23 cellular contexts compared by ENCODE assay signal in the genomic region with DNA sequence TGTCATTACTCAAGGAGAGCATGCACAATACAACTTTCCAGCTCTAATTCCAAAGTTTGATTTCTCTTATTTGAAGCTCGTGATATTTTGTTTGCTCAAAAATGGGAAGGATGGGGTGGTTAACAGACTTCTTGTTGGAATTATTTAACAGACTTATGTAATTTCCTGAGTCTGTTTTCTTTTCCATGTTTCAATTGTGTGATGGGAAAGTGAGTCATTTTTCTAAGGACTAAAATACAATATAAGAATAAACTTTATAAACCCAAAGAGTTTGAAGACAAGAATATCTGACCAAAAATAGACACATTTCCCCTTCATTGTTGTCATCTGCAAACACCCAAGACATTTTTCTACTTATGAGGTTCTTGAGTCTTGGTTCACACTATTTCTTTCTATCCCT.
DNase-seq lines count a peak whose midpoint lies in the region; ATAC-seq, FAIRE-seq and TF ChIP-seq lines count a peak whose summit lies in the region.
"Had no signal": no experiment of that assay in that cellular context is flagged by ENCODE, and none has a peak within 500 bp of the region (broad histone marks: within the 10 kb centered on the region; RNA-seq: fewer than 3 reads in every experiment).

No MANE protein-coding gene starts in this region.

- H2AFZ ChIP-seq in endothelial cell of umbilical vein (ENCODE audit: low read depth, low read length): no peak overlapping the region

- BruUV-seq in MCF 10A (replicated peaks; lab: Mats Ljungman, UMichigan): no TSS peak
- no TSS peak for BruUV-seq in endothelial cell of umbilical vein (replicated peaks; lab: Mats Ljungman, UMichigan)

- H3K4me3 ChIP-seq in breast epithelium (no peak overlapping the region), astrocyte of the spinal cord (ENCODE audit: low read depth, low read length) (no peak overlapping the region), endothelial cell of umbilical vein (replicated peaks in 1 of 3; ENCODE audit: insufficient read depth in 1 of 3, low read depth in 1 of 3, low read length in 3 of 3) (no peak overlapping the region)
- H3K4me3 ChIP-seq: A549; BLaER1 treated with 17β-estradiol and CSF1 and Interleukin-3, amounts not matched to agents 10 nM and 100 nM had no signal

- no peak overlapping the region for H3K27ac Mint-ChIP-seq in MCF 10A (ENCODE audit: low read depth, unreplicated experiment)
- H3K27ac Mint-ChIP-seq: B cell; CD4-positive, alpha-beta T cell; CD8-positive, alpha-beta T cell had no signal

- dilution Hi-C loops in endothelial cell of umbilical vein (cut with MboI; ENCODE audit: extremely low pct_ligation_motif_present, low sequenced_read_pairs): no loop called here

- ATAC-seq in GM18870 (IDR thresholded peaks at IDR 0.05; ENCODE audit: unreplicated experiment) (no peak), GM18519 (IDR thresholded peaks at IDR 0.05; ENCODE audit: low FRiP score, unreplicated experiment) (no peak)
- ATAC-seq: A549; CD8-positive, alpha-beta T cell had no signal

- POLR2A ChIA-PET in MCF 10A (lab: Yijun Ruan, JAX) (no interaction called here), endothelial cell of umbilical vein (lab: Charles Lee) (no interaction called here)

- no peaks in the 10 kb centered on the region for H3K9me3 ChIP-seq in breast epithelium
- no peaks in the 10 kb centered on the region for H3K9me3 ChIP-seq in endothelial cell of umbilical vein (replicated peaks; ENCODE audit: control insufficient read depth, insufficient read depth, low read length)
- H3K9me3 ChIP-seq: A549; BLaER1 treated with 17β-estradiol and CSF1 and Interleukin-3, amounts not matched to agents 10 nM and 100 nM; Caco-2 had no signal

- TF ChIP-seq POLR2A in breast epithelium (IDR thresholded peaks at IDR 0.05) (no peak), endothelial cell of umbilical vein (IDR thresholded peaks at IDR 0.05; ENCODE audit: low read depth, low read length) (no peak)

- H3K4me1 ChIP-seq in breast epithelium: no peaks in the 10 kb centered on the region
- peaks cover 18% of the 10 kb centered on the region for H3K4me1 ChIP-seq in endothelial cell of umbilical vein (ENCODE audit: control insufficient read depth, extremely low read depth, insufficient read depth, low read length)
- H3K4me1 ChIP-seq: A549; BLaER1 treated with 17β-estradiol and CSF1 and Interleukin-3, amounts not matched to agents 10 nM and 100 nM; Caco-2 had no signal

- peak overlapping the region; percentile 78 for H3K4me2 ChIP-seq in endothelial cell of umbilical vein (ENCODE audit: insufficient read depth, low read length)
- H3K4me2 ChIP-seq: A549; BLaER1 treated with 17β-estradiol and CSF1 and Interleukin-3, amounts not matched to agents 10 nM and 100 nM had no signal

- no peak for TF ChIP-seq CTCF in MCF 10A (IDR thresholded peaks at IDR 0.05; ENCODE audit: unreplicated experiment)
- TF ChIP-seq CTCF in breast epithelium (IDR thresholded peaks at IDR 0.05): no peak
- no peak for TF ChIP-seq CTCF in astrocyte of the spinal cord (IDR thresholded peaks at IDR 0.05; ENCODE audit: low read depth, low read length)
- no peak for TF ChIP-seq CTCF in endothelial cell of umbilical vein (IDR thresholded peaks at IDR 0.05; ENCODE audit: extremely low read depth in 1 of 2, insufficient read depth in 1 of 2, low read depth in 1 of 2, low read length in 2 of 2)
- TF ChIP-seq CTCF in GM20000 (IDR thresholded peaks at IDR 0.05; ENCODE audit: extremely low read depth, missing control alignments): no peak

- no peaks in the 10 kb centered on the region for H3K27me3 Mint-ChIP-seq in MCF 10A (ENCODE audit: insufficient read depth, unreplicated experiment)
- H3K27me3 Mint-ChIP-seq: B cell; CD4-positive, alpha-beta T cell had no signal

- H3K9ac ChIP-seq in endothelial cell of umbilical vein (replicated peaks; ENCODE audit: extremely low read depth, insufficient read depth, low read length): no peak overlapping the region
- H3K9ac ChIP-seq: BLaER1 treated with 17β-estradiol and CSF1 and Interleukin-3, amounts not matched to agents 10 nM and 100 nM had no signal

- H3K4me3 Mint-ChIP-seq in MCF 10A (ENCODE audit: unreplicated experiment): no peak overlapping the region
- H3K4me3 Mint-ChIP-seq: B cell; CD4-positive, alpha-beta T cell; CD8-positive, alpha-beta T cell had no signal

- H3K9me3 Mint-ChIP-seq in MCF 10A (ENCODE audit: unreplicated experiment): no peaks in the 10 kb centered on the region

- no peaks in the 10 kb centered on the region for H3K36me3 Mint-ChIP-seq in MCF 10A (ENCODE audit: insufficient read depth, unreplicated experiment)
- H3K36me3 Mint-ChIP-seq: CD8-positive, alpha-beta T cell had no signal

- FAIRE-seq in endothelial cell of umbilical vein (lab: Jason Lieb, UNC): no peak
- FAIRE-seq: A549, D721Med, G401.6, GM12891, GM19239 had no signal

- H3K79me2 ChIP-seq in endothelial cell of umbilical vein (ENCODE audit: control insufficient read depth, insufficient read depth, low read length): no peaks in the 10 kb centered on the region

- DNase-seq in MCF 10A (ENCODE audit: unreplicated experiment) (peak; percentile 3), breast epithelium (ENCODE audit: low spot score in 2 of 2) (no peak), astrocyte of the spinal cord (ENCODE audit: low read depth, low spot score) (peak; percentile 33), endothelial cell of umbilical vein (ENCODE audit: low read depth, low spot score) (peak; percentile 55), GM20000 (ENCODE audit: low spot score) (no peak)
- DNase-seq: AML-193; Caco-2; Calu3; CD4-positive, alpha-beta T cell; CD8-positive, alpha-beta T cell; DMS79 treated with DMSO at 0.1 percent for 48 hours; GF-D8 had no signal

- H3K27me3 ChIP-seq in breast epithelium: no peaks in the 10 kb centered on the region
- H3K27me3 ChIP-seq in endothelial cell of umbilical vein (ENCODE audit: control insufficient read depth in 2 of 2, insufficient read depth in 2 of 2, low read length in 2 of 2): no peaks in the 10 kb centered on the region
- H3K27me3 ChIP-seq: BLaER1 treated with 17β-estradiol and CSF1 and Interleukin-3, amounts not matched to agents 10 nM and 100 nM had no signal

- in situ Hi-C loops in astrocyte of the spinal cord (cut with HindIII; ENCODE audit: low sequenced_read_pairs): no loop called here

- no peaks in the 10 kb centered on the region for H4K20me1 ChIP-seq in endothelial cell of umbilical vein (replicated peaks; ENCODE audit: control insufficient read depth, extremely low read depth, insufficient read depth, low read length)
- H4K20me1 ChIP-seq: BLaER1 treated with 17β-estradiol and CSF1 and Interleukin-3, amounts not matched to agents 10 nM and 100 nM had no signal

- CTCF ChIA-PET in MCF 10A (lab: Yijun Ruan, JAX) (no interaction called here), endothelial cell of umbilical vein (lab: Charles Lee) (interaction anchor here (0.7 kb wide), 1 partner anchor 9 kb away, joined by 3 read pairs; no protein-coding TSS in a partner anchor)

- H3K27ac ChIP-seq in breast epithelium: no peak overlapping the region
- peak overlapping the region; percentile 48 for H3K27ac ChIP-seq in endothelial cell of umbilical vein (ENCODE audit: insufficient read depth, low read depth, low read length)
- H3K27ac ChIP-seq: 22Rv1; A549; BLaER1 treated with 17β-estradiol and CSF1 and Interleukin-3, amounts not matched to agents 10 nM and 100 nM; C4-2B had no signal

- H3K9me1 ChIP-seq in endothelial cell of umbilical vein (replicated peaks; ENCODE audit: control insufficient read depth, extremely low read depth, insufficient read depth, low read length): no peaks in the 10 kb centered on the region

- H3K36me3 ChIP-seq in breast epithelium (no peaks in the 10 kb centered on the region), endothelial cell of umbilical vein (ENCODE audit: control insufficient read depth in 2 of 2, extremely low read depth in 1 of 2, insufficient read depth in 2 of 2, low read length in 2 of 2) (no peaks in the 10 kb centered on the region)
- H3K36me3 ChIP-seq: BLaER1 treated with 17β-estradiol and CSF1 and Interleukin-3, amounts not matched to agents 10 nM and 100 nM had no signal

- intact Hi-C loops in MCF 10A (cut with micrococcal nuclease): no loop called here
- intact Hi-C loops in breast epithelium (cut with DNase I; ENCODE audit: low total_unique reads): no loop called here
- intact Hi-C loops in endothelial cell of umbilical vein (cut with micrococcal nuclease): no loop called here

- peaks cover 5% of the 10 kb centered on the region for H3K4me1 Mint-ChIP-seq in MCF 10A (ENCODE audit: insufficient read depth, unreplicated experiment)
- H3K4me1 Mint-ChIP-seq: B cell had no signal

TF ChIP-seq in endothelial cell of umbilical vein, 7 proteins besides CTCF, POLR2A, EP300 and RAD21:
- TF ChIP-seq EZH2 (IDR thresholded peaks at IDR 0.05; ENCODE audit: borderline replicate concordance, low read depth, low read length, severe bottlenecking) (no peak), JUN (IDR thresholded peaks at IDR 0.05; ENCODE audit: borderline replicate concordance, insufficient read depth, insufficient read length, low read depth) (peak; percentile 76), POLR2AphosphoS5 (IDR thresholded peaks at IDR 0.05; ENCODE audit: insufficient read depth, low read depth, low read length) (no peak)
- TF ChIP-seq, protein P1, sequence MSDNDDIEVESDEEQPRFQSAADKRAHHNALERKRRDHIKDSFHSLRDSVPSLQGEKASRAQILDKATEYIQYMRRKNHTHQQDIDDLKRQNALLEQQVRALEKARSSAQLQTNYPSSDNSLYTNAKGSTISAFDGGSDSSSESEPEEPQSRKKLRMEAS (IDR thresholded peaks at IDR 0.05; ENCODE audit: insufficient read depth, insufficient read length): no peak

Comparison
In these comparisons a context has a peak if more than half of its experiments do, and no peak if none do; other contexts are left out.
1. DNase-seq: peak in MCF 10A (single experiment), astrocyte of the spinal cord (single experiment) and endothelial cell of umbilical vein (single experiment); none in breast epithelium (0 of 2) and GM20000 (single experiment).